10 cellular contexts compared by ENCODE assay signal in genomic region chr6:40588070-40588384, GRCh38. TPM values are rescaled to one million over a fixed set of nuclear protein-coding genes. Genes with fewer than 3 reads are reported as not detected.
A peak's percentile ranks its signal among the peaks of the same experiment; 100 is the strongest.
DNase-seq lines count a peak whose midpoint lies in the region; ATAC-seq and TF ChIP-seq lines count a peak whose summit lies in the region.
"Had no signal": no experiment of that assay in that cellular context is flagged by ENCODE, and none has a peak within 500 bp of the region (broad histone marks: within the 10 kb centered on the region; RNA-seq: fewer than 3 reads in every experiment).

No MANE protein-coding gene starts in this region.

- TF ChIP-seq CTCF in WI38 (IDR thresholded peaks at IDR 0.05; ENCODE audit: low read depth, low read length) = 0 out of 2 replicates have a peak, but pooled peaks have one; percentile 2
- TF ChIP-seq CTCF in lower lobe of right lung (IDR thresholded peaks at IDR 0.05) = no peak

- H3K9me3 ChIP-seq in lower lobe of right lung = no peaks in the 10 kb centered on the region

- no peaks in the 10 kb centered on the region for H3K9me3 Mint-ChIP-seq in stimulated activated effector memory CD8-positive, alpha-beta T cell treated with anti-CD3 and anti-CD28 coated beads, Interleukin-12 subunit alpha, Interleukin-12 subunit beta, amount 100 ng/mL, for 72 hours

- H3K27ac ChIP-seq in lower lobe of right lung = no peak overlapping the region

- no peak overlapping the region for H3K27ac Mint-ChIP-seq in stimulated activated effector memory CD8-positive, alpha-beta T cell treated with anti-CD3 and anti-CD28 coated beads, Interleukin-12 subunit alpha, Interleukin-12 subunit beta, amount 100 ng/mL, for 72 hours

- peak overlapping the region; percentile 68 for H3K4me3 Mint-ChIP-seq in stimulated activated effector memory CD8-positive, alpha-beta T cell treated with anti-CD3 and anti-CD28 coated beads, Interleukin-12 subunit alpha, Interleukin-12 subunit beta, amount 100 ng/mL, for 72 hours

- H3K36me3 Mint-ChIP-seq in stimulated activated effector memory CD8-positive, alpha-beta T cell treated with anti-CD3 and anti-CD28 coated beads, Interleukin-12 subunit alpha, Interleukin-12 subunit beta, amount 100 ng/mL, for 72 hours = no peaks in the 10 kb centered on the region

- H3K4me3 ChIP-seq in WI38 (ENCODE audit: low read depth, low read length) (peak overlapping the region; percentile 44), lower lobe of right lung (peak overlapping the region; percentile 50)

- peaks cover 14% of the 10 kb centered on the region for H3K4me1 ChIP-seq in lower lobe of right lung

- H3K4me1 Mint-ChIP-seq in stimulated activated effector memory CD8-positive, alpha-beta T cell treated with anti-CD3 and anti-CD28 coated beads, Interleukin-12 subunit alpha, Interleukin-12 subunit beta, amount 100 ng/mL, for 72 hours = peaks cover 24% of the 10 kb centered on the region

- peak; percentile 73 for DNase-seq in NCI-H510A treated with DMSO at 0.1 percent for 48 hours (lab: John Stamatoyannopoulos, UW)
- no peak for DNase-seq in NCI-H510A (lab: John Stamatoyannopoulos, UW)
- DNase-seq in lower lobe of right lung = no peak
- no peak for DNase-seq in stimulated activated effector memory CD8-positive, alpha-beta T cell treated with anti-CD3 and anti-CD28 coated beads, Interleukin-12 subunit alpha, Interleukin-12 subunit beta, amount 100 ng/mL, for 72 hours (ENCODE audit: low spot score in 2 of 2)
- DNase-seq in NCI-H345 treated with DMSO at 0.1 percent for 48 hours (lab: John Stamatoyannopoulos, UW; ENCODE audit: unreplicated experiment) = no peak
- no peak for DNase-seq in T1000 (lab: John Stamatoyannopoulos, UW)

- peaks cover 65% of the 10 kb centered on the region for H3K27me3 ChIP-seq in lower lobe of right lung (ENCODE audit: low read depth)

- intact Hi-C loops in lower lobe of right lung (cut with DNase I) = no loop called here

- H3K36me3 ChIP-seq in lower lobe of right lung = no peaks in the 10 kb centered on the region

- ATAC-seq in lower lobe of right lung = no peak
- ATAC-seq in stimulated activated effector memory CD8-positive, alpha-beta T cell treated with anti-CD3 and anti-CD28 coated beads, Interleukin-12 subunit alpha, Interleukin-12 subunit beta, amount 100 ng/mL, for 72 hours = no peak
- ATAC-seq in HG03460 (IDR thresholded peaks at IDR 0.05; ENCODE audit: unreplicated experiment) = no peak

RNA-seq across cellular contexts. Expression of gene LRFN2, which starts 0.9 kb away (rescaled TPM):
- not detected for total RNA-seq in lower lobe of right lung
- total RNA-seq: fibroblast of villous mesenchyme, pulmonary artery endothelial cell had no signal
